8 cellular contexts compared by ENCODE assay signal in genomic region chr11:110711776-110712642, GRCh38. TPM values are rescaled to one million over a fixed set of nuclear protein-coding genes. Genes with fewer than 3 reads are reported as not detected.
DNase-seq lines count a peak whose midpoint lies in the region; ATAC-seq and TF ChIP-seq lines count a peak whose summit lies in the region.

ARHGAP20 (minus strand) TSS chr11:110712437; CDS start chr11:110712231, 206 bp downstream.

- H3K27me3 ChIP-seq in cardiac muscle cell (peaks cover 91% of the 10 kb centered on the region), aorta (ENCODE audit: control insufficient read depth in 1 of 2, insufficient read depth in 2 of 2, low read length in 1 of 2) (no peaks in the 10 kb centered on the region)

- H3K4me1 Mint-ChIP-seq in CD14-positive monocyte: peaks cover 24% of the 10 kb centered on the region

- ATAC-seq in GM19372 (IDR thresholded peaks at IDR 0.05; ENCODE audit: low read depth, unreplicated experiment): peak; percentile 81
- ATAC-seq in HG03432 (IDR thresholded peaks at IDR 0.05; ENCODE audit: unreplicated experiment): peak; percentile 90
- ATAC-seq in omental fat pad (ENCODE audit: low FRiP score): peak; percentile 79
- ATAC-seq in aorta (ENCODE audit: low FRiP score): peak; percentile 94

- H3K36me3 ChIP-seq in cardiac muscle cell (no peaks in the 10 kb centered on the region), aorta (ENCODE audit: control insufficient read depth in 1 of 2, insufficient read depth in 2 of 2, low read length in 1 of 2) (no peaks in the 10 kb centered on the region)

- H3K9me3 ChIP-seq in cardiac muscle cell (ENCODE audit: low read depth) (no peaks in the 10 kb centered on the region), aorta (ENCODE audit: control insufficient read depth, low read length) (no peaks in the 10 kb centered on the region)

- DNase-seq in CD14-positive monocyte (ENCODE audit: low spot score): peak; percentile 41
- peak; percentile 21 for DNase-seq in NCI-H82 treated with DMSO at 0.1 percent for 48 hours (lab: John Stamatoyannopoulos, UW; ENCODE audit: unreplicated experiment)
- peak; percentile 48 for DNase-seq in activated naive CD4-positive, alpha-beta T cell treated with anti-CD3 and anti-CD28 coated beads, Interleukin-2, amount 50 U/mL, for 16 hours
- DNase-seq in cardiac muscle cell (ENCODE audit: low read depth in 1 of 2, low spot score in 1 of 2): peak; percentile 81 to 83
- DNase-seq in omental fat pad (ENCODE audit: low spot score): peak; percentile 55
- peak; percentile 85 to 92 for DNase-seq in aorta

- TF ChIP-seq CTCF in CD14-positive monocyte (IDR thresholded peaks at IDR 0.05) (no peak), cardiac muscle cell (IDR thresholded peaks at IDR 0.05; ENCODE audit: low read depth, low read length) (no peak), omental fat pad (IDR thresholded peaks at IDR 0.05) (no peak)

- peak within 1 kb of the TSS; percentile 76 to 97 for H3K4me3 Mint-ChIP-seq in CD14-positive monocyte

- H3K27ac Mint-ChIP-seq in CD14-positive monocyte: peak within 1 kb of the TSS in 1 of 7 donors; percentile 13

- H3K9me3 Mint-ChIP-seq in CD14-positive monocyte: peaks cover 0 to 13% (median 8%) of the 10 kb centered on the region in 7 donors

- H3K27ac ChIP-seq in cardiac muscle cell: no peak within 1 kb of the TSS
- H3K27ac ChIP-seq in aorta (ENCODE audit: low read depth in 1 of 2, low read length in 2 of 2): no peak within 1 kb of the TSS

- intact Hi-C loops in CD14-positive monocyte (cut with micrococcal nuclease) (loop anchor here in 1 of 2 donors (10.0 kb wide), 1 partner anchor 523 kb away; no protein-coding TSS in a partner anchor), aorta (cut with DNase I) (loop anchor here (10.0 kb wide), 2 partner anchors 513 to 523 kb away; no protein-coding TSS in a partner anchor)

- peaks cover 0 to 11% of the 10 kb centered on the region in 2 donors for H3K36me3 Mint-ChIP-seq in CD14-positive monocyte

- H3K4me1 ChIP-seq in cardiac muscle cell (ENCODE audit: low read depth): peaks cover 8% of the 10 kb centered on the region
- no peaks in the 10 kb centered on the region for H3K4me1 ChIP-seq in aorta (ENCODE audit: control insufficient read depth in 1 of 2, insufficient read depth in 2 of 2, low read length in 2 of 2)

- H3K27me3 Mint-ChIP-seq in CD14-positive monocyte (ENCODE audit: low read depth in 3 of 3): peaks cover 62 to 75% (median 63%) of the 10 kb centered on the region in 3 donors

- WGBS in aorta, 2 donors: 0 to 1% methylated on average over 55 to 107 of the region's 107 CpGs

- H3K4me3 ChIP-seq in cardiac muscle cell: peak within 1 kb of the TSS; percentile 39
- peak within 1 kb of the TSS; percentile 41 to 52 for H3K4me3 ChIP-seq in aorta (ENCODE audit: low read length in 2 of 2)

RNA-seq across cellular contexts. Expression of gene ARHGAP20, which starts in this region (rescaled TPM):
- not detected for polyA plus RNA-seq in CD14-positive monocyte
- 0.30 and 0.53 TPM in 2 replicates for total RNA-seq in cardiac muscle cell
- polyA plus RNA-seq in cardiac muscle cell: 0.35 and 0.49 TPM in 2 replicates
- total RNA-seq in omental fat pad: 10 to 100 TPM; 10.8 to 29.1 (median 16.6) TPM
- total RNA-seq in aorta: 1 to 10 TPM; 3.5 to 5.1 TPM
- 1 to 10 TPM in 1 of 2 donors, under 1 TPM in 1; 0.63 to 1.3 TPM for polyA plus RNA-seq in aorta

Comparison
In these comparisons a context has a peak if more than half of its experiments do, and no peak if none do; other contexts are left out.
1. Peak in DNase-seq in CD14-positive monocyte; RNA of the gene not detected or under 1 TPM.
2. Peak in DNase-seq and H3K4me3 ChIP-seq in cardiac muscle cell; RNA of the gene not detected or under 1 TPM.
3. DNase-seq: peak in every context shown above with its lines; median percentile 88 in aorta; 82 in cardiac muscle cell; 55 in omental fat pad; 48 in activated naive CD4-positive, alpha-beta T cell treated with anti-CD3 and anti-CD28 coated beads, Interleukin-2, amount 50 U/mL, for 16 hours; 41 in CD14-positive monocyte; 21 in NCI-H82 treated with DMSO at 0.1 percent for 48 hours.